9 cellular contexts compared by ENCODE assay signal in the genomic region with DNA sequence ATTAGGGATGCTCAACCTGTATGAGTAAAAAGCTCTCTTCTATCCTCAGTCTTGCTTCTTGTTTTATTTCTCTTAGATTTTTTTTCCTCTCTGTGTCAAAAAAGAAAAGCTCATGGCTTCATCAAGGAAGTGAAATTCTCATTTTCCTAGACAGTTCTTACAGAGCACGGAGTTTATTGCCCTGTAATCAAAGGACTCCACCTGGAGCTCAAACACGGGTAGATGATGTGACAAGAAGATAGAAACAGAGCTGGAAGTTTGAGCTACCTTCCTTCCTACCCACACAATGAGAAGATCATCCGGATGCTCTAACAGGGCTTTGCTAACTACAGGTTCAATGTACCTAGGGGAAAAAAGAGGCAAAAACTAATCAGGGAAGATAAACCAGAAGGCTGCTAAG.
"Had no signal": no experiment of that assay in that cellular context is flagged by ENCODE, and none has a peak within 500 bp of the region (broad histone marks: within the 10 kb centered on the region; RNA-seq: fewer than 3 reads in every experiment).

No MANE protein-coding gene starts in this region.

- DNase-seq: HFFc6, IMR-90 had no signal

- H3K4me1 ChIP-seq: HAP-1 had no signal

- H3K9me3 ChIP-seq: HAP-1 had no signal

- H2AFZ ChIP-seq: GM23338 had no signal

- ATAC-seq: GM23338, HCT116, K562 had no signal

- H3K4me3 ChIP-seq: GM23338, HAP-1, K562 had no signal

- H3K27ac Mint-ChIP-seq: GM23338, HFFc6 had no signal

- H3K4me1 Mint-ChIP-seq: GM23338 had no signal

- H3K9me3 Mint-ChIP-seq: GM23338, HFFc6 had no signal

- H3K36me3 ChIP-seq: HAP-1 had no signal

- FAIRE-seq: H1, H54, HTR-8/SVneo, K562 had no signal

- H3K4me2 ChIP-seq: GM23338 had no signal

- H3K4me3 Mint-ChIP-seq: GM23338, HFFc6 had no signal
